Comparison of ENCODE assay signal across 13 cellular contexts in the genomic region with DNA sequence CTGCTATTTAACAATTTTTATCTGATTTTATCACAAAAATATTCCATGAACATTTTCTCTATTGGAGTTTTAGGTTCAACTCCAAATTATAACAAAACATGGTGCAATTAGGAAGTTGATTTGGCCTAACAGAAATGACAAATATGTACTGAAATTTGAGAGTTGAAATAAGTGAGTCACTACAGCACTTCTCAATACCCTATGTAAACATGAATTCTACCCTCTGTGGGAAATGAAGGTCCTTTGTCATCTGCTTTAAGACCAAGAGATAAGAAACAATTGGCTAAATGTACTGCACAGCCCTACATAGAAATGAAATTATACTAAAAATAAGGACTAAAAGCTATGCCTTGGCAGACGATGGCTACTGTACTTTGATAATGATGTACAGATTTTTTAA.
DNase-seq lines count a peak whose midpoint lies in the region; ATAC-seq, FAIRE-seq and TF ChIP-seq lines count a peak whose summit lies in the region.
"Had no signal": no experiment of that assay in that cellular context is flagged by ENCODE, and none has a peak within 500 bp of the region (broad histone marks: within the 10 kb centered on the region; RNA-seq: fewer than 3 reads in every experiment).

No MANE protein-coding gene starts in this region.

- POLR2A ChIA-PET in Caco-2 (lab: Charles Lee) = no interaction called here

- H3K27ac Mint-ChIP-seq in progenitor cell of endocrine pancreas = no peak overlapping the region
- no peak overlapping the region for H3K27ac Mint-ChIP-seq in Caco-2 (ENCODE audit: unreplicated experiment)
- H3K27ac Mint-ChIP-seq: activated CD8-positive, alpha-beta T cell treated with anti-CD3 and anti-CD28 coated beads, Interleukin-2, amount 10 ng/mL, durations not matched to agents 7 days and 5 days; activated naive CD8-positive, alpha-beta T cell treated with anti-CD3 and anti-CD28 coated beads, Interleukin-2, amount 10 ng/mL, durations not matched to agents 7 days and 5 days; CD4-positive, CD25-positive, alpha-beta regulatory T cell; effector memory CD8-positive, alpha-beta T cell; stimulated activated memory B cell treated with anti-CD40 and anti-IgM and Interleukin-4, amounts not matched to agents 10 μg/mL and 1 μg/mL and 100 μg/mL, for 72 hours had no signal

- H3K9ac ChIP-seq in adipocyte (ENCODE audit: low read length) (peak overlapping the region; percentile 81), keratinocyte (ENCODE audit: control insufficient read depth, extremely low read depth, insufficient read depth, low read length) (no peak overlapping the region)

- dilution Hi-C loops in keratinocyte (cut with MboI; ENCODE audit: extremely low pct_ligation_motif_present, low sequenced_read_pairs) = no loop called here

- WGBS in hepatocyte (ENCODE audit: low lambda C conversion rate, missing lambda C conversion rate) = 83% methylated on average over 1 of the region's 1 CpG

- no peaks in the 10 kb centered on the region for H3K36me3 ChIP-seq in adipocyte (ENCODE audit: control insufficient read depth, insufficient read depth, low read length, severe bottlenecking)
- no peaks in the 10 kb centered on the region for H3K36me3 ChIP-seq in keratinocyte (ENCODE audit: control insufficient read depth in 2 of 2, extremely low read depth in 1 of 2, insufficient read depth in 2 of 2, low read length in 2 of 2)
- no peaks in the 10 kb centered on the region for H3K36me3 ChIP-seq in hepatocyte (replicated peaks; ENCODE audit: insufficient read depth, low read depth)
- H3K36me3 ChIP-seq in Caco-2 (ENCODE audit: control insufficient read depth, insufficient read depth, low read length) = no peaks in the 10 kb centered on the region

- H3K27me3 Mint-ChIP-seq in progenitor cell of endocrine pancreas (peaks cover 5% of the 10 kb centered on the region), Caco-2 (ENCODE audit: insufficient read depth, unreplicated experiment) (no peaks in the 10 kb centered on the region)

- BruUV-seq in Caco-2 (replicated peaks; lab: Mats Ljungman, UMichigan) = no TSS peak

- H3K79me2 ChIP-seq in keratinocyte (ENCODE audit: control insufficient read depth, insufficient read depth, low read length) (no peaks in the 10 kb centered on the region), hepatocyte (no peaks in the 10 kb centered on the region)

- FAIRE-seq in HTR-8/SVneo (lab: Jason Lieb, UNC) = no peak
- FAIRE-seq in keratinocyte (lab: Jason Lieb, UNC) = no peak

- H3K27ac ChIP-seq in keratinocyte (ENCODE audit: control insufficient read depth, insufficient read depth, low read length) (peak overlapping the region; percentile 18), hepatocyte (no peak overlapping the region)

- H3K4me1 ChIP-seq in adipocyte (ENCODE audit: control insufficient read depth, insufficient read depth, low read length) (peaks cover 57% of the 10 kb centered on the region), keratinocyte (ENCODE audit: control insufficient read depth, extremely low read depth, insufficient read depth, low read length) (peaks cover 23% of the 10 kb centered on the region), hepatocyte (ENCODE audit: insufficient read depth) (peaks cover 5% of the 10 kb centered on the region), Caco-2 (peaks cover 9% of the 10 kb centered on the region)

- CTCF ChIA-PET in Caco-2 (lab: Charles Lee) = no interaction called here

- ATAC-seq in HG03039 (IDR thresholded peaks at IDR 0.05; ENCODE audit: unreplicated experiment) = no peak
- ATAC-seq: activated CD8-positive, alpha-beta T cell treated with anti-CD3 and anti-CD28 coated beads, Interleukin-2, amount 10 ng/mL, durations not matched to agents 7 days and 5 days; effector memory CD8-positive, alpha-beta T cell; stimulated activated memory B cell treated with anti-CD40 and anti-IgM and Interleukin-4, amounts not matched to agents 10 μg/mL and 1 μg/mL and 100 μg/mL, for 72 hours had no signal

- no peak overlapping the region for H3K4me2 ChIP-seq in keratinocyte (ENCODE audit: control insufficient read depth, extremely low read depth, insufficient read depth, low read depth, low read length)
- H3K4me2 ChIP-seq in hepatocyte = no peak overlapping the region

- no peaks in the 10 kb centered on the region for H3K9me1 ChIP-seq in keratinocyte (ENCODE audit: control insufficient read depth, extremely low read depth, insufficient read depth, low read length)

- no peak overlapping the region for H2AFZ ChIP-seq in keratinocyte (ENCODE audit: control insufficient read depth, low read length)
- no peak overlapping the region for H2AFZ ChIP-seq in hepatocyte

- H3K4me3 Mint-ChIP-seq in progenitor cell of endocrine pancreas (ENCODE audit: low read depth) (no peak overlapping the region), Caco-2 (ENCODE audit: unreplicated experiment) (no peak overlapping the region)
- H3K4me3 Mint-ChIP-seq: activated CD8-positive, alpha-beta T cell treated with anti-CD3 and anti-CD28 coated beads, Interleukin-2, amount 10 ng/mL, durations not matched to agents 7 days and 5 days; activated naive CD8-positive, alpha-beta T cell treated with anti-CD3 and anti-CD28 coated beads, Interleukin-2, amount 10 ng/mL, durations not matched to agents 7 days and 5 days; CD4-positive, CD25-positive, alpha-beta regulatory T cell; effector memory CD8-positive, alpha-beta T cell; stimulated activated memory B cell treated with anti-CD40 and anti-IgM and Interleukin-4, amounts not matched to agents 10 μg/mL and 1 μg/mL and 100 μg/mL, for 72 hours had no signal

- H3K4me3 ChIP-seq in adipocyte (ENCODE audit: low read length) (peak overlapping the region; percentile 59), keratinocyte (ENCODE audit: control insufficient read depth in 2 of 3, extremely low read depth in 1 of 3, insufficient read depth in 2 of 3, low read depth in 1 of 3, low read length in 3 of 3) (no peak overlapping the region), hepatocyte (no peak overlapping the region), Caco-2 (ENCODE audit: low read depth, low read length) (no peak overlapping the region)

- no peak for TF ChIP-seq CTCF in keratinocyte (optimal IDR thresholded peaks at IDR 0.05 in 1 of 3, IDR thresholded peaks at IDR 0.05 in 1 of 3, conservative IDR thresholded peaks at IDR 0.05 in 1 of 3; ENCODE audit: extremely low read depth in 1 of 3, insufficient read depth in 2 of 3, low read length in 3 of 3)
- TF ChIP-seq CTCF in progenitor cell of endocrine pancreas (IDR thresholded peaks at IDR 0.05; ENCODE audit: unreplicated experiment) = no peak
- TF ChIP-seq CTCF in hepatocyte (IDR thresholded peaks at IDR 0.05; ENCODE audit: poor library complexity) = no peak
- TF ChIP-seq CTCF in Caco-2 (IDR thresholded peaks at IDR 0.05; ENCODE audit: insufficient read depth in 1 of 2, low read depth in 1 of 2, low read length in 1 of 2, severe bottlenecking in 1 of 2, unreplicated experiment in 1 of 2) = no peak

- no peaks in the 10 kb centered on the region for H3K9me3 Mint-ChIP-seq in progenitor cell of endocrine pancreas (ENCODE audit: low read depth)
- no peaks in the 10 kb centered on the region for H3K9me3 Mint-ChIP-seq in Caco-2 (ENCODE audit: unreplicated experiment)
- H3K9me3 Mint-ChIP-seq: activated naive CD8-positive, alpha-beta T cell treated with anti-CD3 and anti-CD28 coated beads, Interleukin-2, amount 10 ng/mL, durations not matched to agents 7 days and 5 days; CD4-positive, CD25-positive, alpha-beta regulatory T cell; effector memory CD8-positive, alpha-beta T cell; stimulated activated memory B cell treated with anti-CD40 and anti-IgM and Interleukin-4, amounts not matched to agents 10 μg/mL and 1 μg/mL and 100 μg/mL, for 72 hours had no signal

- H3K36me3 Mint-ChIP-seq in progenitor cell of endocrine pancreas (ENCODE audit: insufficient read depth) (no peaks in the 10 kb centered on the region), Caco-2 (ENCODE audit: insufficient read depth, unreplicated experiment) (no peaks in the 10 kb centered on the region)
- H3K36me3 Mint-ChIP-seq: activated naive CD8-positive, alpha-beta T cell treated with anti-CD3 and anti-CD28 coated beads, Interleukin-2, amount 10 ng/mL, durations not matched to agents 7 days and 5 days; CD4-positive, CD25-positive, alpha-beta regulatory T cell; stimulated activated memory B cell treated with anti-CD40 and anti-IgM and Interleukin-4, amounts not matched to agents 10 μg/mL and 1 μg/mL and 100 μg/mL, for 72 hours had no signal

- no peaks in the 10 kb centered on the region for H4K20me1 ChIP-seq in keratinocyte (ENCODE audit: control insufficient read depth, extremely low read depth, insufficient read depth, low read length)
- no peaks in the 10 kb centered on the region for H4K20me1 ChIP-seq in hepatocyte (ENCODE audit: insufficient read depth, poor library complexity, severe bottlenecking)

- peaks cover 11% of the 10 kb centered on the region for H3K4me1 Mint-ChIP-seq in progenitor cell of endocrine pancreas (ENCODE audit: low read depth)
- H3K4me1 Mint-ChIP-seq in Caco-2 (ENCODE audit: low read depth, unreplicated experiment) = peaks cover 8% of the 10 kb centered on the region
- H3K4me1 Mint-ChIP-seq: activated naive CD8-positive, alpha-beta T cell treated with anti-CD3 and anti-CD28 coated beads, Interleukin-2, amount 10 ng/mL, durations not matched to agents 7 days and 5 days; CD4-positive, CD25-positive, alpha-beta regulatory T cell; stimulated activated memory B cell treated with anti-CD40 and anti-IgM and Interleukin-4, amounts not matched to agents 10 μg/mL and 1 μg/mL and 100 μg/mL, for 72 hours had no signal

- no peaks in the 10 kb centered on the region for H3K9me3 ChIP-seq in adipocyte (ENCODE audit: control insufficient read depth, low read length)
- H3K9me3 ChIP-seq in keratinocyte (ENCODE audit: control insufficient read depth, low read depth, low read length) = no peaks in the 10 kb centered on the region
- no peaks in the 10 kb centered on the region for H3K9me3 ChIP-seq in hepatocyte (ENCODE audit: low read depth)
- no peaks in the 10 kb centered on the region for H3K9me3 ChIP-seq in Caco-2

- no peaks in the 10 kb centered on the region for H3K9me2 ChIP-seq in hepatocyte (replicated peaks; ENCODE audit: insufficient read depth)

- intact Hi-C loops in Caco-2 (cut with micrococcal nuclease; ENCODE audit: unreplicated experiment) = no loop called here

- H3K27me3 ChIP-seq in adipocyte (replicated peaks; ENCODE audit: control insufficient read depth, insufficient read depth, low read length) (no peaks in the 10 kb centered on the region), keratinocyte (ENCODE audit: control insufficient read depth, extremely low read depth, insufficient read depth, low read length) (no peaks in the 10 kb centered on the region), hepatocyte (no peaks in the 10 kb centered on the region), Caco-2 (replicated peaks; ENCODE audit: control insufficient read depth, insufficient read depth, low read length) (no peaks in the 10 kb centered on the region)

- DNase-seq in DMS53 (lab: John Stamatoyannopoulos, UW) (peak; percentile 86), HTR-8/SVneo (ENCODE audit: insufficient read length, low spot score) (peak; percentile 66), adipocyte (ENCODE audit: low read depth) (peak; percentile 87), keratinocyte (ENCODE audit: low read depth, low spot score) (no peak), progenitor cell of endocrine pancreas (ENCODE audit: low spot score, unreplicated experiment) (no peak), hepatocyte (ENCODE audit: low spot score) (no peak), Caco-2 (no peak)
- DNase-seq: activated CD8-positive, alpha-beta T cell treated with anti-CD3 and anti-CD28 coated beads, Interleukin-2, amount 10 ng/mL, durations not matched to agents 7 days and 5 days; activated naive CD8-positive, alpha-beta T cell treated with anti-CD3 and anti-CD28 coated beads, Interleukin-2, amount 10 ng/mL, durations not matched to agents 7 days and 5 days; CD4-positive, CD25-positive, alpha-beta regulatory T cell; effector memory CD8-positive, alpha-beta T cell had no signal

Comparison
In these comparisons a context has a peak if more than half of its experiments do, and no peak if none do; other contexts are left out.
1. DNase-seq: peak in DMS53 (single experiment), HTR-8/SVneo (single experiment) and adipocyte (single experiment); none in keratinocyte (single experiment), progenitor cell of endocrine pancreas (single experiment), hepatocyte (single experiment) and Caco-2 (0 of 2).